ENCODE assay signal across 21 cellular contexts in the genomic region with DNA sequence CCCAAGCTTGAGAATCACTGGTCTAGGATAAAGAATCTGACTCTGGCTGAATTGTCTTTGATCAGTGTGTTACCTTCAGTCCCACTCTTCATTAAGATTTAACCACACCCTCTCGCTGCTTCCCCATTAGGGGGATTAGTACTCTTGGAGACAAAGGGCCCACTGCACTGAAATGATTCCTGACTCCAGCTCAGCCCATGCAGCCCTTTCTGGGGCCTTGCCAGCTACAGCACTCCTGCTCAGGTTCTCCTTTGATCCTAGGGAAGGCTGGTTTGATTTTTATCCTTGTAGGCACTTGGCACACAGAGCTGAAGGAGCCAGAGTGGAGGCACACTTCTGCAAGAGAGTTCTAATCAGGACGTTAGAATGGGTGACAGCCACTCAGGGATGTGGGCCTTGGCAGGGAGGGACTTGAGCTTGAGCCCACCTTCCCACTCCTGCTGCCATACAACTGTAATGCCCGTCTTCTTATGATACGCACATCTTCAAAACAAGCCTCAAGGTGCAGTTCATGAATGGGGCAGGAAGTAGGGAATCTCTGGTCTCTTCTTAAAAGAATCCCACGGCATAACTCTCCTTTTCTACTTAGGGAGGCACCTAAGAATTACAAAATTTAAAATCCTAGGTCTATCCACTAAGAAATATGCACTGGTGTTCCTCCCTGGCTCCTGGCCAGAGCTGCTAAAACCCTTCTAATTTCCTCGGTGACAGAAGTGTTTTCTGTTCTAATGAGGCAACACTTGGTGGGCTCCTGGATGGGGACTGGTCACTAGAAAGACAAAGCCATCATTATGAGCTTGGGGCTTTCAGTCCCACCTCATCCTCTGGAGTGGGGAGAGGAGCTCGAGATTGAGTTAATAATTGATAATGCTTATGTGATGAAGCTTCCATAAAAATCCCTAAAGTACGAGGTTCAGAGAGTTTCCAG. TPM values are rescaled to one million over a fixed set of nuclear protein-coding genes. Genes with fewer than 3 reads are reported as not detected.
DNase-seq lines count a peak whose midpoint lies in the region; ATAC-seq and TF ChIP-seq lines count a peak whose summit lies in the region.
"Had no signal": no experiment of that assay in that cellular context is flagged by ENCODE, and none has a peak within 500 bp of the region (broad histone marks: within the 10 kb centered on the region; RNA-seq: fewer than 3 reads in every experiment).

No MANE protein-coding gene starts in this region.

- intact Hi-C loops in cardiac septum (cut with DNase I), result no loop called here

- H3K9me3 ChIP-seq in cardiac muscle cell (ENCODE audit: low read depth) (no peaks in the 10 kb centered on the region), T-helper 17 cell (ENCODE audit: control insufficient read depth, low read length, poor library complexity, severe bottlenecking) (no peaks in the 10 kb centered on the region), endodermal cell (ENCODE audit: control insufficient read depth, low read length) (no peaks in the 10 kb centered on the region)
- H3K9me3 ChIP-seq: ovary, vagina had no signal

- no peaks in the 10 kb centered on the region for H3K9me3 Mint-ChIP-seq in endodermal cell
- H3K9me3 Mint-ChIP-seq in stimulated activated naive CD8-positive, alpha-beta T cell treated with anti-CD3 and anti-CD28 coated beads, Interleukin-15, amount 100 ng/mL, for 72 hours, result no peaks in the 10 kb centered on the region
- H3K9me3 Mint-ChIP-seq: mesothelial cell of epicardium had no signal

- no peak overlapping the region for H3K4me3 Mint-ChIP-seq in T-helper 17 cell
- H3K4me3 Mint-ChIP-seq in endodermal cell, result no peak overlapping the region
- H3K4me3 Mint-ChIP-seq in stimulated activated naive CD8-positive, alpha-beta T cell treated with anti-CD3 and anti-CD28 coated beads, Interleukin-15, amount 100 ng/mL, for 72 hours, result peak overlapping the region; percentile 16 to 38
- H3K4me3 Mint-ChIP-seq: mesothelial cell of epicardium had no signal

- WGBS in endodermal cell (ENCODE audit: insufficient coverage in 1 of 2, insufficient read length in 1 of 2), 2 experiments, result 85 to 89% methylated on average over 5 to 8 of the region's 8 CpGs

- DNase-seq in cardiac muscle cell (ENCODE audit: low read depth in 1 of 2, low spot score in 1 of 2) (peak in 1 of 2 donors; percentile 10), cardiac septum (ENCODE audit: low spot score) (no peak), T-helper 17 cell (no peak), endodermal cell (no peak), SHP77 (lab: John Stamatoyannopoulos, UW) (no peak), NCI-H446 treated with DMSO at 0.1 percent for 48 hours (lab: John Stamatoyannopoulos, UW) (no peak)
- no peak for DNase-seq in stimulated activated naive CD8-positive, alpha-beta T cell treated with anti-CD3 and anti-CD28 coated beads, Interleukin-15, amount 100 ng/mL, for 72 hours
- no peak for DNase-seq in stimulated activated CD4-positive, alpha-beta T cell treated with anti-CD3 and anti-CD28 coated beads, Interleukin-12 subunit alpha, Interleukin-12 subunit beta, amount 100 ng/mL, for 4 hours
- DNase-seq: activated CD8-positive, alpha-beta memory T cell treated with anti-CD3 and anti-CD28 coated beads for 24 hours; amniotic stem cell; erythroblast; head of caudate nucleus; kidney; NCI-H1048; NCI-H2107; Right ventricle myocardium superior; small intestine; stimulated activated naive CD4-positive, alpha-beta T cell treated with Interleukin-2 at 50 U/mL for 16 hours had no signal

- H3K36me3 ChIP-seq in cardiac muscle cell (no peaks in the 10 kb centered on the region), endodermal cell (ENCODE audit: control insufficient read depth, insufficient read depth, low read length) (no peaks in the 10 kb centered on the region)
- H3K36me3 ChIP-seq: ovary, vagina had no signal

- no peak overlapping the region for H3K4me3 ChIP-seq in cardiac muscle cell
- no peak overlapping the region for H3K4me3 ChIP-seq in endodermal cell (ENCODE audit: low read length)
- H3K4me3 ChIP-seq: ovary, vagina had no signal

- TF ChIP-seq CTCF in cardiac muscle cell (IDR thresholded peaks at IDR 0.05; ENCODE audit: low read depth, low read length) (no peak), endodermal cell (conservative IDR thresholded peaks at IDR 0.05) (no peak)

- H3K4me1 Mint-ChIP-seq in T-helper 17 cell (peaks cover 33% of the 10 kb centered on the region), endodermal cell (peaks cover 42% of the 10 kb centered on the region)
- peaks cover 50% of the 10 kb centered on the region for H3K4me1 Mint-ChIP-seq in stimulated activated naive CD8-positive, alpha-beta T cell treated with anti-CD3 and anti-CD28 coated beads, Interleukin-15, amount 100 ng/mL, for 72 hours

- H3K27me3 ChIP-seq in cardiac muscle cell (no peaks in the 10 kb centered on the region), endodermal cell (ENCODE audit: control insufficient read depth, insufficient read depth, low read length, poor library complexity, severe bottlenecking) (no peaks in the 10 kb centered on the region)
- H3K27me3 ChIP-seq: ovary, vagina had no signal

- H3K27ac ChIP-seq in cardiac muscle cell (peak overlapping the region; percentile 62), endodermal cell (ENCODE audit: low read depth, low read length) (no peak overlapping the region)
- H3K27ac ChIP-seq: ovary, vagina had no signal

- H3K4me1 ChIP-seq in cardiac muscle cell (ENCODE audit: low read depth), result peaks cover 6% of the 10 kb centered on the region
- H3K4me1 ChIP-seq in endodermal cell (ENCODE audit: control insufficient read depth, insufficient read depth, low read length), result peaks cover 13% of the 10 kb centered on the region
- H3K4me1 ChIP-seq: vagina had no signal

- no peak for ATAC-seq in T-helper 17 cell
- no peak for ATAC-seq in stimulated activated naive CD8-positive, alpha-beta T cell treated with anti-CD3 and anti-CD28 coated beads, Interleukin-15, amount 100 ng/mL, for 72 hours

- H3K27me3 Mint-ChIP-seq in T-helper 17 cell, result no peaks in the 10 kb centered on the region
- H3K27me3 Mint-ChIP-seq in endodermal cell (ENCODE audit: insufficient read depth), result no peaks in the 10 kb centered on the region
- no peaks in the 10 kb centered on the region for H3K27me3 Mint-ChIP-seq in stimulated activated naive CD8-positive, alpha-beta T cell treated with anti-CD3 and anti-CD28 coated beads, Interleukin-15, amount 100 ng/mL, for 72 hours

- H3K27ac Mint-ChIP-seq in T-helper 17 cell (peak overlapping the region; percentile 98), endodermal cell (peak overlapping the region; percentile 65)
- peak overlapping the region in 1 of 2 donors; percentile 3 for H3K27ac Mint-ChIP-seq in stimulated activated naive CD8-positive, alpha-beta T cell treated with anti-CD3 and anti-CD28 coated beads, Interleukin-15, amount 100 ng/mL, for 72 hours
- H3K27ac Mint-ChIP-seq: mesothelial cell of epicardium had no signal

- H3K36me3 Mint-ChIP-seq in T-helper 17 cell (ENCODE audit: low read depth), result no peaks in the 10 kb centered on the region
- peaks cover 6% of the 10 kb centered on the region for H3K36me3 Mint-ChIP-seq in endodermal cell (ENCODE audit: low read depth)
- H3K36me3 Mint-ChIP-seq: mesothelial cell of epicardium had no signal

- H3K9ac ChIP-seq in endodermal cell (ENCODE audit: extremely low read depth, low read length, poor library complexity, severe bottlenecking), result no peak overlapping the region

RNA-seq across cellular contexts. Expression of a gene that starts 1.5 kb away (rescaled TPM):
- total RNA-seq in cardiac muscle cell (0.11 and 0.21 TPM in 2 replicates), cardiac septum (0.27 TPM), T-helper 17 cell (10 to 100 TPM; 31.4 to 46.8 TPM), endodermal cell (under 1 TPM; 0.44 to 0.68 TPM)
- polyA plus RNA-seq in cardiac muscle cell, result not detected in 2 replicates
- 0.18 TPM for polyA plus RNA-seq in endodermal cell (2013, experiment 1 of 2)
- 0.12 TPM for polyA plus RNA-seq in endodermal cell (2013, experiment 2 of 2)

RNA-seq across cellular contexts. Expression of a gene that starts 41.9 kb away (rescaled TPM):
- total RNA-seq in cardiac muscle cell (88.0 and 123 TPM in 2 replicates), cardiac septum (50.2 TPM), T-helper 17 cell (10 to 100 TPM; 66.3 to 71.0 TPM), endodermal cell (10 to 100 TPM; 98.9 to 99.9 TPM)
- 114 and 162 TPM in 2 replicates for polyA plus RNA-seq in cardiac muscle cell
- polyA plus RNA-seq in endodermal cell (2013, experiment 1 of 2), result 94.9 TPM
- polyA plus RNA-seq in endodermal cell (2013, experiment 2 of 2), result 93.6 TPM

Comparison
In these comparisons a context has a peak if more than half of its experiments do, and no peak if none do; other contexts are left out.
1. H3K4me3 Mint-ChIP-seq: peak in stimulated activated naive CD8-positive, alpha-beta T cell treated with anti-CD3 and anti-CD28 coated beads, Interleukin-15, amount 100 ng/mL, for 72 hours (2 of 2); none in T-helper 17 cell (single experiment) and endodermal cell (single experiment).
2. RNA of a gene that starts 1.5 kb away (total RNA-seq): 31.4 to 46.8 TPM in T-helper 17 cell; 0.44 to 0.68 TPM in endodermal cell, 0.27 TPM in cardiac septum (single experiment) and 0.11 to 0.21 TPM in cardiac muscle cell; every median in the first group is over 10 times any median in the second.